Comparison of ENCODE assay signal across 8 cellular contexts in genomic region chr7:74084722-74085578, GRCh38. TPM values are rescaled to one million over a fixed set of nuclear protein-coding genes. Genes with fewer than 3 reads are reported as not detected.
A peak's percentile ranks its signal among the peaks of the same experiment; 100 is the strongest.
DNase-seq lines count a peak whose midpoint lies in the region; ATAC-seq and TF ChIP-seq lines count a peak whose summit lies in the region.

No MANE protein-coding gene starts in this region.

- H3K27ac ChIP-seq in SJSA1: no peak overlapping the region; the same call in 1 of the 2 replicates

- H3K9me3 ChIP-seq in SJSA1 (replicated peaks): no peaks in the 10 kb centered on the region

- H3K4me3 ChIP-seq in GM12875 (ENCODE audit: low read depth, low read length): peak overlapping the region; percentile 66
- peak overlapping the region; percentile 50 for H3K4me3 ChIP-seq in SJSA1
- peak overlapping the region; percentile 67 for H3K4me3 ChIP-seq in fibroblast of mammary gland (ENCODE audit: control insufficient read depth, low read depth, low read length)

- DNase-seq in SJSA1 (ENCODE audit: low read depth in 1 of 2, low spot score in 2 of 2) (no peak), fibroblast of mammary gland (ENCODE audit: low read depth) (no peak), sciatic nerve (ENCODE audit: low spot score) (no peak), NCI-H128 (lab: John Stamatoyannopoulos, UW; ENCODE audit: unreplicated experiment) (no peak), NCI-H2081 treated with DMSO at 0.1 percent for 48 hours (lab: John Stamatoyannopoulos, UW) (no peak), Kasumi-1 (lab: John Stamatoyannopoulos, UW) (no peak)

- H3K27me3 ChIP-seq in SJSA1 (replicated peaks): no peaks in the 10 kb centered on the region

- intact Hi-C loops in sciatic nerve (cut with DNase I): no loop called here

- no peak for TF ChIP-seq CTCF in GM12875 (IDR thresholded peaks at IDR 0.05; ENCODE audit: borderline replicate concordance, insufficient read depth, low read depth, low read length)
- no peak for TF ChIP-seq CTCF in fibroblast of mammary gland (conservative IDR thresholded peaks at IDR 0.05; ENCODE audit: control insufficient read depth, insufficient read depth, low read depth, low read length)

- peaks cover 38% of the 10 kb centered on the region for H3K36me3 ChIP-seq in SJSA1

- peaks cover 18% of the 10 kb centered on the region for H3K4me1 ChIP-seq in SJSA1 (replicated peaks)

- ATAC-seq in sciatic nerve: peak; percentile 4
- no peak for ATAC-seq in GM19035 (IDR thresholded peaks at IDR 0.05; ENCODE audit: unreplicated experiment)

RNA-seq across cellular contexts. Expression of gene LIMK1, which starts 1.3 kb away (rescaled TPM):
- 38.1 and 60.5 TPM in 2 replicates for total RNA-seq in SJSA1 (2014; rRNA removed; shearing (Covaris generic))
- total RNA-seq in sciatic nerve: 17.6 TPM

RNA-seq across cellular contexts. Expression of gene ELN, which starts 57.0 kb away (rescaled TPM):
- total RNA-seq in SJSA1 (2014; rRNA removed; shearing (Covaris generic)): not detected in 2 replicates
- total RNA-seq in sciatic nerve: 62.8 TPM

Comparison
In these comparisons a context has a peak if more than half of its experiments do, and no peak if none do; other contexts are left out.
1. RNA of gene ELN, which starts 57.0 kb away (total RNA-seq): 62.8 TPM in sciatic nerve (single experiment); not detected in SJSA1; every median in the first group is over 10 times any median in the second.
2. Peak in every context shown above with its lines, with median percentiles within 50 percentile points of each other: H3K4me3 ChIP-seq.